Comparison of ENCODE assay signal across 29 cellular contexts in genomic region chr22:34236527-34236926, GRCh38.
A peak's percentile ranks its signal among the peaks of the same experiment; 100 is the strongest.
DNase-seq lines count a peak whose midpoint lies in the region; ATAC-seq and TF ChIP-seq lines count a peak whose summit lies in the region.
"Had no signal": no experiment of that assay in that cellular context is flagged by ENCODE, and none has a peak within 500 bp of the region (broad histone marks: within the 10 kb centered on the region; RNA-seq: fewer than 3 reads in every experiment).

No MANE protein-coding gene starts in this region.

- TF ChIP-seq CTCF in LNCaP clone FGC (IDR thresholded peaks at IDR 0.05; ENCODE audit: control insufficient read depth, extremely low read depth, insufficient read depth) (peak; percentile 32), VCaP (conservative IDR thresholded peaks at IDR 0.05) (peak; percentile 19; the same call in 1 of the 2 replicates), gastrocnemius medialis (IDR thresholded peaks at IDR 0.05 in 4 of 5, conservative IDR thresholded peaks at IDR 0.05 in 1 of 5) (no peak)

- no peaks in the 10 kb centered on the region for H3K4me1 Mint-ChIP-seq in stimulated activated naive B cell treated with anti-CD40 and anti-IgM and Interleukin-4, amounts not matched to agents 10 μg/mL and 1 μg/mL and 100 μg/mL, for 72 hours
- H3K4me1 Mint-ChIP-seq: B cell, neural crest cell, T-helper 17 cell had no signal

- no peaks in the 10 kb centered on the region for H3K27me3 Mint-ChIP-seq in stimulated activated naive B cell treated with anti-CD40 and anti-IgM and Interleukin-4, amounts not matched to agents 10 μg/mL and 1 μg/mL and 100 μg/mL, for 72 hours
- H3K27me3 Mint-ChIP-seq: activated CD4-positive, alpha-beta memory T cell treated with anti-CD3 and anti-CD28 coated beads for 36 hours; B cell; T-helper 17 cell had no signal

- H3K9me3 ChIP-seq in gastrocnemius medialis, result no peaks in the 10 kb centered on the region
- H3K9me3 ChIP-seq: body of pancreas, ovary, vagina had no signal

- H3K4me3 ChIP-seq in LNCaP clone FGC (ENCODE audit: low read depth, low read length), result no peak overlapping the region
- no peak overlapping the region for H3K4me3 ChIP-seq in gastrocnemius medialis
- H3K4me3 ChIP-seq: body of pancreas, ovary, spleen, stomach, vagina had no signal

- ATAC-seq in left cardiac atrium, result peak; percentile 96 to 98
- peak; percentile 89 to 100 for ATAC-seq in gastrocnemius medialis
- ATAC-seq in stimulated activated naive B cell treated with anti-CD40 and anti-IgM and Interleukin-4, amounts not matched to agents 10 μg/mL and 1 μg/mL and 100 μg/mL, for 72 hours (replicated peaks), result no peak
- ATAC-seq in HG03135 (IDR thresholded peaks at IDR 0.05; ENCODE audit: unreplicated experiment), result no peak
- ATAC-seq in GM18511 (IDR thresholded peaks at IDR 0.05; ENCODE audit: unreplicated experiment), result no peak
- ATAC-seq: body of pancreas, PC-3, T-helper 17 cell had no signal

- H3K27ac Mint-ChIP-seq in stimulated activated naive B cell treated with anti-CD40 and anti-IgM and Interleukin-4, amounts not matched to agents 10 μg/mL and 1 μg/mL and 100 μg/mL, for 72 hours, result no peak overlapping the region
- H3K27ac Mint-ChIP-seq: activated CD4-positive, alpha-beta memory T cell treated with anti-CD3 and anti-CD28 coated beads for 36 hours; B cell; T-helper 17 cell had no signal

- in situ Hi-C loops in gastrocnemius medialis (cut with MboI; ENCODE audit: low sequenced_read_pairs in 4 of 4), result no loop called here

- intact Hi-C loops in left cardiac atrium (cut with DNase I) (no loop called here), gastrocnemius medialis (cut with DNase I; ENCODE audit: low total_unique reads) (loop anchor here (10.0 kb wide), 1 partner anchor 312 kb away; the partner anchor contains the start of gene LARGE1)

- no peaks in the 10 kb centered on the region for H3K27me3 ChIP-seq in gastrocnemius medialis
- H3K27me3 ChIP-seq: body of pancreas, ovary, spleen, stomach, vagina had no signal

- H3K9me3 Mint-ChIP-seq in stimulated activated naive B cell treated with anti-CD40 and anti-IgM and Interleukin-4, amounts not matched to agents 10 μg/mL and 1 μg/mL and 100 μg/mL, for 72 hours, result peaks cover 0 to 3% of the 10 kb centered on the region in 2 donors

- H3K27ac ChIP-seq in VCaP (no peak overlapping the region), gastrocnemius medialis (peak overlapping the region; percentile 69 to 78 (median 74))
- H3K27ac ChIP-seq: body of pancreas, ovary, spleen, stomach, vagina had no signal

- H3K36me3 Mint-ChIP-seq in stimulated activated naive B cell treated with anti-CD40 and anti-IgM and Interleukin-4, amounts not matched to agents 10 μg/mL and 1 μg/mL and 100 μg/mL, for 72 hours, result no peaks in the 10 kb centered on the region
- H3K36me3 Mint-ChIP-seq: activated CD4-positive, alpha-beta memory T cell treated with anti-CD3 and anti-CD28 coated beads for 36 hours had no signal

- H3K36me3 ChIP-seq in gastrocnemius medialis, result no peaks in the 10 kb centered on the region
- H3K36me3 ChIP-seq: ovary, spleen, stomach, vagina had no signal

- no peaks in the 10 kb centered on the region for H3K4me1 ChIP-seq in gastrocnemius medialis
- H3K4me1 ChIP-seq: body of pancreas, spleen, stomach, vagina had no signal

- peak; percentile 81 for DNase-seq in LNCaP clone FGC (ENCODE audit: low read depth)
- DNase-seq in left cardiac atrium, result peak; percentile 65
- peak; percentile 52 to 90 for DNase-seq in gastrocnemius medialis
- DNase-seq in stimulated activated naive B cell treated with anti-CD40 and anti-IgM and Interleukin-4, amounts not matched to agents 10 μg/mL and 1 μg/mL and 100 μg/mL, for 72 hours, result no peak
- DNase-seq in Kasumi-1 (lab: John Stamatoyannopoulos, UW), result no peak
- DNase-seq: activated CD4-positive, alpha-beta memory T cell treated with anti-CD3 and anti-CD28 coated beads for 36 hours; activated CD4-positive, alpha-beta T cell treated with anti-CD3 and anti-CD28 coated beads for 1 hour; activated naive CD4-positive, alpha-beta T cell treated with Interleukin-2 at 50 U/mL for 16 hours; body of pancreas; cerebellar nuclear complex; DMS 273 treated with DMSO at 0.1 percent for 48 hours; foreskin melanocyte; mesenchymal stem cell; NCI-H1092 treated with DMSO at 0.1 percent for 48 hours; NCI-H1694 treated with DMSO at 0.1 percent for 48 hours; NCI-H2171 treated with DMSO at 0.1 percent for 48 hours; NCI-H510A; ovary; PC-3; retina; spleen; stomach; T-helper 17 cell had no signal

- peak; percentile 15 to 16 for TF ChIP-seq POLR2A in gastrocnemius medialis (IDR thresholded peaks at IDR 0.05)

- H3K4me3 Mint-ChIP-seq in stimulated activated naive B cell treated with anti-CD40 and anti-IgM and Interleukin-4, amounts not matched to agents 10 μg/mL and 1 μg/mL and 100 μg/mL, for 72 hours, result no peak overlapping the region
- H3K4me3 Mint-ChIP-seq: activated CD4-positive, alpha-beta memory T cell treated with anti-CD3 and anti-CD28 coated beads for 36 hours; B cell; neural crest cell; T-helper 17 cell had no signal

Comparison
In these comparisons a context has a peak if more than half of its experiments do, and no peak if none do; other contexts are left out.
1. DNase-seq: peak in LNCaP clone FGC (single experiment), left cardiac atrium (single experiment) and gastrocnemius medialis (2 of 2); none in stimulated activated naive B cell treated with anti-CD40 and anti-IgM and Interleukin-4, amounts not matched to agents 10 μg/mL and 1 μg/mL and 100 μg/mL, for 72 hours (single experiment) and Kasumi-1 (0 of 2).
2. CTCF ChIP-seq: peak in LNCaP clone FGC (single experiment) and VCaP (single experiment); none in gastrocnemius medialis (0 of 5).
3. ATAC-seq: peak in left cardiac atrium (2 of 2) and gastrocnemius medialis (2 of 2); none in stimulated activated naive B cell treated with anti-CD40 and anti-IgM and Interleukin-4, amounts not matched to agents 10 μg/mL and 1 μg/mL and 100 μg/mL, for 72 hours (0 of 2), HG03135 (single experiment) and GM18511 (single experiment).